Comparison of ENCODE assay signal across 2 cellular contexts in genomic region chr10:34812771-34813170, GRCh38.
TF ChIP-seq lines count a peak whose summit lies in the region.

No MANE protein-coding gene starts in this region.

TF ChIP-seq in HepG2, 621 proteins besides CTCF, POLR2A, EP300 and RAD21:
- no peak for TF ChIP-seq FLYWCH1 (CRISPR knock-in tag; IDR thresholded peaks at IDR 0.05)
- TF ChIP-seq ARHGAP35 (CRISPR knock-in tag; IDR thresholded peaks at IDR 0.05; ENCODE audit: borderline replicate concordance), result no peak

TF ChIP-seq in endothelial cell of umbilical vein, 7 proteins besides CTCF, POLR2A, EP300 and RAD21:
- no peak for TF ChIP-seq POLR2AphosphoS5 (IDR thresholded peaks at IDR 0.05; ENCODE audit: insufficient read depth, low read depth, low read length)
- TF ChIP-seq MAX (IDR thresholded peaks at IDR 0.05; ENCODE audit: insufficient read depth, insufficient read length), result no peak
- TF ChIP-seq GATA2 (IDR thresholded peaks at IDR 0.05; ENCODE audit: insufficient read depth, insufficient read length, low read depth, low read length), result no peak
- TF ChIP-seq FOS (IDR thresholded peaks at IDR 0.05; ENCODE audit: borderline replicate concordance, insufficient read depth, low read length), result no peak
- no peak for TF ChIP-seq JUN (IDR thresholded peaks at IDR 0.05; ENCODE audit: borderline replicate concordance, insufficient read depth, insufficient read length, low read depth)
- no peak for TF ChIP-seq EZH2 (IDR thresholded peaks at IDR 0.05; ENCODE audit: borderline replicate concordance, low read depth, low read length, severe bottlenecking)
- no peak for TF ChIP-seq MYC (IDR thresholded peaks at IDR 0.05; ENCODE audit: low read depth, low read length)
